ENCODE assay signal across 9 cellular contexts in the genomic region with DNA sequence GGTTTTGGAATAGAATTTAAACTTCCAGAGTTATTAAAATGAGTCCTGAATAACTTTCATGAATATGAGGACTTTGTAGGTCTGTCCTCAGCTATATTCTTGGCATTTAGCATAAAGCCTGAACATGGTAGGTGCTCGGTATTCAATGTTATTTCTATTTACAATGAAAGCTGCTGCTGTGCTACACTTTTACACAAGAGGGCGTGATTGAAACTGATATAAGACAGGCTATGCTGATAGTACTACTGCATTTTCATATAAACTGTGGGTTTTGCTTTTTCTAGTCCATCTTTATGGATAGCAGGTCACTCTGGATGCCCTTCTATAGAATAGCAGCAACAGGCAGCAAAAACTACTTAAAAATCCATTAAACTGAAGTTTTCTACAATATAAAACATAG.
DNase-seq lines count a peak whose midpoint lies in the region; ATAC-seq and TF ChIP-seq lines count a peak whose summit lies in the region.
"Had no signal": no experiment of that assay in that cellular context is flagged by ENCODE, and none has a peak within 500 bp of the region (broad histone marks: within the 10 kb centered on the region; RNA-seq: fewer than 3 reads in every experiment).

No MANE protein-coding gene starts in this region.

- H3K9me3 Mint-ChIP-seq in nephron = no peaks in the 10 kb centered on the region
- H3K9me3 Mint-ChIP-seq: activated T-cell treated with anti-CD3 and anti-CD28 coated beads, Interleukin-2, amount 50 U/mL, for 24 hours had no signal

- no peak overlapping the region for H3K4me3 Mint-ChIP-seq in nephron
- H3K4me3 Mint-ChIP-seq: activated T-cell treated with anti-CD3 and anti-CD28 coated beads, Interleukin-2, amount 50 U/mL, for 24 hours; naive B cell had no signal

- peaks cover 3% of the 10 kb centered on the region for H3K27me3 Mint-ChIP-seq in nephron (ENCODE audit: low read depth)

- H3K27ac Mint-ChIP-seq in nephron = no peak overlapping the region
- H3K27ac Mint-ChIP-seq: activated T-cell treated with anti-CD3 and anti-CD28 coated beads, Interleukin-2, amount 50 U/mL, for 24 hours; naive B cell had no signal

- peak; percentile 25 to 41 (median 30) for TF ChIP-seq CTCF in nephron (IDR thresholded peaks at IDR 0.05; ENCODE audit: unreplicated experiment in 3 of 3)

- ATAC-seq in GM18508 (IDR thresholded peaks at IDR 0.05; ENCODE audit: insufficient read depth, unreplicated experiment) (peak; percentile 84), HG02678 (IDR thresholded peaks at IDR 0.05; ENCODE audit: unreplicated experiment) (peak; percentile 82), SK-N-SH treated with all-trans-retinoic acid at 6 μM for 48 hours (peak; percentile 68; the same call in 2 of the 3 replicates), HG03175 (IDR thresholded peaks at IDR 0.05; ENCODE audit: unreplicated experiment) (no peak), GM18909 (IDR thresholded peaks at IDR 0.05; ENCODE audit: poor library complexity, unreplicated experiment) (no peak)

- H3K4me1 Mint-ChIP-seq in nephron = no peaks in the 10 kb centered on the region

- H3K36me3 Mint-ChIP-seq in nephron (ENCODE audit: low read depth) = no peaks in the 10 kb centered on the region

- no peak for DNase-seq in NCI-H510A treated with DMSO at 0.1 percent for 48 hours (lab: John Stamatoyannopoulos, UW)
- DNase-seq: activated T-cell treated with anti-CD3 and anti-CD28 coated beads, Interleukin-2, amount 50 U/mL, for 24 hours; naive B cell had no signal

TF ChIP-seq in SK-N-SH treated with all-trans-retinoic acid at 6 μM for 48 hours, 23 proteins besides CTCF, POLR2A, EP300 and RAD21:
- TF ChIP-seq, protein P1, sequence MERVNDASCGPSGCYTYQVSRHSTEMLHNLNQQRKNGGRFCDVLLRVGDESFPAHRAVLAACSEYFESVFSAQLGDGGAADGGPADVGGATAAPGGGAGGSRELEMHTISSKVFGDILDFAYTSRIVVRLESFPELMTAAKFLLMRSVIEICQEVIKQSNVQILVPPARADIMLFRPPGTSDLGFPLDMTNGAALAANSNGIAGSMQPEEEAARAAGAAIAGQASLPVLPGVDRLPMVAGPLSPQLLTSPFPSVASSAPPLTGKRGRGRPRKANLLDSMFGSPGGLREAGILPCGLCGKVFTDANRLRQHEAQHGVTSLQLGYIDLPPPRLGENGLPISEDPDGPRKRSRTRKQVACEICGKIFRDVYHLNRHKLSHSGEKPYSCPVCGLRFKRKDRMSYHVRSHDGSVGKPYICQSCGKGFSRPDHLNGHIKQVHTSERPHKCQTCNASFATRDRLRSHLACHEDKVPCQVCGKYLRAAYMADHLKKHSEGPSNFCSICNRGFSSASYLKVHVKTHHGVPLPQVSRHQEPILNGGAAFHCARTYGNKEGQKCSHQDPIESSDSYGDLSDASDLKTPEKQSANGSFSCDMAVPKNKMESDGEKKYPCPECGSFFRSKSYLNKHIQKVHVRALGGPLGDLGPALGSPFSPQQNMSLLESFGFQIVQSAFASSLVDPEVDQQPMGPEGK (CRISPR knock-in tag; IDR thresholded peaks at IDR 0.05; ENCODE audit: borderline replicate concordance) = no peak
- TF ChIP-seq, protein P2, sequence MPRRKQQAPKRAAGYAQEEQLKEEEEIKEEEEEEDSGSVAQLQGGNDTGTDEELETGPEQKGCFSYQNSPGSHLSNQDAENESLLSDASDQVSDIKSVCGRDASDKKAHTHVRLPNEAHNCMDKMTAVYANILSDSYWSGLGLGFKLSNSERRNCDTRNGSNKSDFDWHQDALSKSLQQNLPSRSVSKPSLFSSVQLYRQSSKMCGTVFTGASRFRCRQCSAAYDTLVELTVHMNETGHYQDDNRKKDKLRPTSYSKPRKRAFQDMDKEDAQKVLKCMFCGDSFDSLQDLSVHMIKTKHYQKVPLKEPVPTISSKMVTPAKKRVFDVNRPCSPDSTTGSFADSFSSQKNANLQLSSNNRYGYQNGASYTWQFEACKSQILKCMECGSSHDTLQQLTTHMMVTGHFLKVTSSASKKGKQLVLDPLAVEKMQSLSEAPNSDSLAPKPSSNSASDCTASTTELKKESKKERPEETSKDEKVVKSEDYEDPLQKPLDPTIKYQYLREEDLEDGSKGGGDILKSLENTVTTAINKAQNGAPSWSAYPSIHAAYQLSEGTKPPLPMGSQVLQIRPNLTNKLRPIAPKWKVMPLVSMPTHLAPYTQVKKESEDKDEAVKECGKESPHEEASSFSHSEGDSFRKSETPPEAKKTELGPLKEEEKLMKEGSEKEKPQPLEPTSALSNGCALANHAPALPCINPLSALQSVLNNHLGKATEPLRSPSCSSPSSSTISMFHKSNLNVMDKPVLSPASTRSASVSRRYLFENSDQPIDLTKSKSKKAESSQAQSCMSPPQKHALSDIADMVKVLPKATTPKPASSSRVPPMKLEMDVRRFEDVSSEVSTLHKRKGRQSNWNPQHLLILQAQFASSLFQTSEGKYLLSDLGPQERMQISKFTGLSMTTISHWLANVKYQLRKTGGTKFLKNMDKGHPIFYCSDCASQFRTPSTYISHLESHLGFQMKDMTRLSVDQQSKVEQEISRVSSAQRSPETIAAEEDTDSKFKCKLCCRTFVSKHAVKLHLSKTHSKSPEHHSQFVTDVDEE (CRISPR knock-in tag; IDR thresholded peaks at IDR 0.05) = no peak
- no peak for TF ChIP-seq OSR1 (CRISPR knock-in tag; IDR thresholded peaks at IDR 0.05)
- TF ChIP-seq TOX (CRISPR knock-in tag; IDR thresholded peaks at IDR 0.05; ENCODE audit: borderline replicate concordance) = no peak
- TF ChIP-seq GLIS3 (CRISPR knock-in tag; IDR thresholded peaks at IDR 0.05) = no peak
- TF ChIP-seq CSDC2 (CRISPR knock-in tag; IDR thresholded peaks at IDR 0.05) = no peak
- TF ChIP-seq ZNF565 (CRISPR knock-in tag; conservative IDR thresholded peaks at IDR 0.05; ENCODE audit: low read depth) = no peak
- TF ChIP-seq RARB (CRISPR knock-in tag; IDR thresholded peaks at IDR 0.05) = no peak
- no peak for TF ChIP-seq PPARA (CRISPR knock-in tag; IDR thresholded peaks at IDR 0.05; ENCODE audit: borderline replicate concordance)
- TF ChIP-seq SNAI2 (CRISPR knock-in tag; IDR thresholded peaks at IDR 0.05) = no peak
- TF ChIP-seq ZNF70 (CRISPR knock-in tag; IDR thresholded peaks at IDR 0.05) = no peak
- TF ChIP-seq, protein P3, sequence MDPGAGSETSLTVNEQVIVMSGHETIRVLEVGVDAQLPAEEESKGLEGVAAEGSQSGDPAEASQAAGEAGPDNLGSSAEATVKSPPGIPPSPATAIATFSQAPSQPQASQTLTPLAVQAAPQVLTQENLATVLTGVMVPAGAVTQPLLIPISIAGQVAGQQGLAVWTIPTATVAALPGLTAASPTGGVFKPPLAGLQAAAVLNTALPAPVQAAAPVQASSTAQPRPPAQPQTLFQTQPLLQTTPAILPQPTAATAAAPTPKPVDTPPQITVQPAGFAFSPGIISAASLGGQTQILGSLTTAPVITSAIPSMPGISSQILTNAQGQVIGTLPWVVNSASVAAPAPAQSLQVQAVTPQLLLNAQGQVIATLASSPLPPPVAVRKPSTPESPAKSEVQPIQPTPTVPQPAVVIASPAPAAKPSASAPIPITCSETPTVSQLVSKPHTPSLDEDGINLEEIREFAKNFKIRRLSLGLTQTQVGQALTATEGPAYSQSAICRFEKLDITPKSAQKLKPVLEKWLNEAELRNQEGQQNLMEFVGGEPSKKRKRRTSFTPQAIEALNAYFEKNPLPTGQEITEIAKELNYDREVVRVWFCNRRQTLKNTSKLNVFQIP (CRISPR knock-in tag; IDR thresholded peaks at IDR 0.05; ENCODE audit: borderline replicate concordance, low read depth) = no peak
- TF ChIP-seq ARNTL (CRISPR knock-in tag; IDR thresholded peaks at IDR 0.05; ENCODE audit: borderline replicate concordance, low read depth) = no peak
- TF ChIP-seq BACH2 (CRISPR knock-in tag; IDR thresholded peaks at IDR 0.05; ENCODE audit: borderline replicate concordance) = no peak
- TF ChIP-seq ZNF8 (CRISPR knock-in tag; IDR thresholded peaks at IDR 0.05) = no peak
- no peak for TF ChIP-seq ZFP30 (CRISPR knock-in tag; IDR thresholded peaks at IDR 0.05)

Comparison
In these comparisons a context has a peak if more than half of its experiments do, and no peak if none do; other contexts are left out.
1. ATAC-seq: peak in GM18508 (single experiment), HG02678 (single experiment) and SK-N-SH treated with all-trans-retinoic acid at 6 μM for 48 hours (single experiment); none in HG03175 (single experiment) and GM18909 (single experiment).